Comparison of ENCODE assay signal across 11 cellular contexts in genomic region chr3:56323986-56324420, GRCh38.
DNase-seq lines count a peak whose midpoint lies in the region; ATAC-seq and TF ChIP-seq lines count a peak whose summit lies in the region.
"Had no signal": no experiment of that assay in that cellular context is flagged by ENCODE, and none has a peak within 500 bp of the region (broad histone marks: within the 10 kb centered on the region; RNA-seq: fewer than 3 reads in every experiment).

No MANE protein-coding gene starts in this region.

- H3K27ac ChIP-seq in breast epithelium (no peak overlapping the region), WERI-Rb-1 (no peak overlapping the region), heart right ventricle (no peak overlapping the region), upper lobe of right lung (no peak overlapping the region)
- no peak overlapping the region for H3K27ac ChIP-seq in CD4-positive, alpha-beta memory T cell (ENCODE audit: low read depth, low read length)

- peak; percentile 38 to 92 (median 64) for ATAC-seq in heart right ventricle
- peak; percentile 56 for ATAC-seq in upper lobe of right lung
- ATAC-seq: stimulated activated memory B cell treated with anti-CD40 and anti-IgM and Interleukin-4, amounts not matched to agents 10 μg/mL and 1 μg/mL and 100 μg/mL, for 72 hours had no signal

- CTCF ChIA-PET in MCF 10A (lab: Yijun Ruan, JAX) = interaction anchor here (1.0 to 2.0 kb wide), 2 partner anchors 17 to 171 kb away, joined by 4 to 14 read pairs; no protein-coding TSS in a partner anchor
- CTCF ChIA-PET in CD4-positive, alpha-beta memory T cell (lab: Charles Lee; ENCODE audit: partially characterized antibody) = interaction anchor here (1.2 to 1.3 kb wide), 2 partner anchors 15 to 108 kb away, joined by 3 read pairs; no protein-coding TSS in a partner anchor

- no peak for TF ChIP-seq POLR2A in breast epithelium (IDR thresholded peaks at IDR 0.05)

- H3K9me3 Mint-ChIP-seq in MCF 10A (ENCODE audit: unreplicated experiment) = no peaks in the 10 kb centered on the region
- peaks cover 0 to 2% (median 0%) of the 10 kb centered on the region in 8 donors for H3K9me3 Mint-ChIP-seq in CD4-positive, alpha-beta memory T cell
- H3K9me3 Mint-ChIP-seq: stimulated activated memory B cell treated with anti-CD40 and anti-IgM and Interleukin-4, amounts not matched to agents 10 μg/mL and 1 μg/mL and 100 μg/mL, for 72 hours had no signal

- H3K27me3 Mint-ChIP-seq in MCF 10A (ENCODE audit: insufficient read depth, unreplicated experiment) = peaks cover 18% of the 10 kb centered on the region
- H3K27me3 Mint-ChIP-seq in CD4-positive, alpha-beta memory T cell = peaks cover 0 to 6% of the 10 kb centered on the region in 2 donors

- H3K27ac Mint-ChIP-seq in MCF 10A (ENCODE audit: low read depth, unreplicated experiment) = peak overlapping the region; percentile 50
- no peak overlapping the region for H3K27ac Mint-ChIP-seq in CD4-positive, alpha-beta memory T cell
- H3K27ac Mint-ChIP-seq: stimulated activated memory B cell treated with anti-CD40 and anti-IgM and Interleukin-4, amounts not matched to agents 10 μg/mL and 1 μg/mL and 100 μg/mL, for 72 hours had no signal

- H3K4me1 ChIP-seq in breast epithelium = no peaks in the 10 kb centered on the region
- H3K4me1 ChIP-seq in heart right ventricle = peaks cover 0 to 21% (median 6%) of the 10 kb centered on the region in 9 donors
- H3K4me1 ChIP-seq in upper lobe of right lung = no peaks in the 10 kb centered on the region
- H3K4me1 ChIP-seq in CD4-positive, alpha-beta memory T cell (ENCODE audit: insufficient read depth, low read length) = no peaks in the 10 kb centered on the region

- H3K4me3 Mint-ChIP-seq in MCF 10A (ENCODE audit: unreplicated experiment) = no peak overlapping the region
- no peak overlapping the region for H3K4me3 Mint-ChIP-seq in CD4-positive, alpha-beta memory T cell
- H3K4me3 Mint-ChIP-seq: stimulated activated memory B cell treated with anti-CD40 and anti-IgM and Interleukin-4, amounts not matched to agents 10 μg/mL and 1 μg/mL and 100 μg/mL, for 72 hours had no signal

- H3K36me3 ChIP-seq in breast epithelium (no peaks in the 10 kb centered on the region), WERI-Rb-1 (no peaks in the 10 kb centered on the region), heart right ventricle (no peaks in the 10 kb centered on the region), upper lobe of right lung (no peaks in the 10 kb centered on the region)
- H3K36me3 ChIP-seq in CD4-positive, alpha-beta memory T cell (ENCODE audit: insufficient read depth, low read length) = no peaks in the 10 kb centered on the region

- H3K4me3 ChIP-seq in breast epithelium (no peak overlapping the region), WERI-Rb-1 (ENCODE audit: low read depth, low read length) (no peak overlapping the region), heart right ventricle (no peak overlapping the region), upper lobe of right lung (no peak overlapping the region)
- H3K4me3 ChIP-seq in CD4-positive, alpha-beta memory T cell (ENCODE audit: low read length in 2 of 2) = no peak overlapping the region

- H3K36me3 Mint-ChIP-seq in MCF 10A (ENCODE audit: insufficient read depth, unreplicated experiment) = no peaks in the 10 kb centered on the region
- no peaks in the 10 kb centered on the region for H3K36me3 Mint-ChIP-seq in CD4-positive, alpha-beta memory T cell
- H3K36me3 Mint-ChIP-seq: stimulated activated memory B cell treated with anti-CD40 and anti-IgM and Interleukin-4, amounts not matched to agents 10 μg/mL and 1 μg/mL and 100 μg/mL, for 72 hours had no signal

- no TSS peak for BruUV-seq in MCF 10A (replicated peaks; lab: Mats Ljungman, UMichigan)

- POLR2A ChIA-PET in MCF 10A (lab: Yijun Ruan, JAX) = interaction anchor here (0.5 to 1.3 kb wide), 2 partner anchors 9 to 1653 kb away, joined by 3 to 4 read pairs; no protein-coding TSS in a partner anchor
- POLR2A ChIA-PET in CD4-positive, alpha-beta memory T cell (lab: Charles Lee; ENCODE audit: partially characterized antibody) = no interaction called here

- intact Hi-C loops in MCF 10A (cut with micrococcal nuclease) = no loop called here
- intact Hi-C loops in breast epithelium (cut with DNase I; ENCODE audit: low total_unique reads) = no loop called here
- intact Hi-C loops in heart right ventricle (cut with DNase I) = no loop called here
- intact Hi-C loops in upper lobe of right lung (cut with DNase I) = no loop called here
- intact Hi-C loops in CD4-positive, alpha-beta memory T cell (cut with micrococcal nuclease) = no loop called here

- H3K27me3 ChIP-seq in breast epithelium = no peaks in the 10 kb centered on the region
- no peaks in the 10 kb centered on the region for H3K27me3 ChIP-seq in WERI-Rb-1 (ENCODE audit: insufficient read depth, low read depth, severe bottlenecking)
- H3K27me3 ChIP-seq in heart right ventricle = no peaks in the 10 kb centered on the region
- H3K27me3 ChIP-seq in upper lobe of right lung = no peaks in the 10 kb centered on the region
- no peaks in the 10 kb centered on the region for H3K27me3 ChIP-seq in CD4-positive, alpha-beta memory T cell (ENCODE audit: insufficient read depth, low read length)

- DNase-seq in MCF 10A (ENCODE audit: unreplicated experiment) = peak; percentile 76
- no peak for DNase-seq in breast epithelium (ENCODE audit: low spot score in 2 of 2)
- DNase-seq in WERI-Rb-1 = peak; percentile 23
- DNase-seq in heart right ventricle = no peak
- DNase-seq in upper lobe of right lung = no peak
- no peak for DNase-seq in T-helper 9 cell
- no peak for DNase-seq in cerebellar cortex (ENCODE audit: low spot score)
- DNase-seq in CD4-positive, alpha-beta memory T cell = no peak
- DNase-seq: activated gamma-delta T cell treated with Interleukin-2 at 50 U/mL for 16 hours, NCI-H1105 treated with DMSO at 0.1 percent for 48 hours had no signal

- peaks cover 12% of the 10 kb centered on the region for H3K4me1 Mint-ChIP-seq in MCF 10A (ENCODE audit: insufficient read depth, unreplicated experiment)
- H3K4me1 Mint-ChIP-seq in CD4-positive, alpha-beta memory T cell = no peaks in the 10 kb centered on the region

- TF ChIP-seq CTCF in MCF 10A (IDR thresholded peaks at IDR 0.05; ENCODE audit: unreplicated experiment) = no peak
- no peak for TF ChIP-seq CTCF in breast epithelium (IDR thresholded peaks at IDR 0.05)
- TF ChIP-seq CTCF in WERI-Rb-1 (IDR thresholded peaks at IDR 0.05; ENCODE audit: low read depth, low read length) = no peak
- no peak for TF ChIP-seq CTCF in heart right ventricle (IDR thresholded peaks at IDR 0.05)
- TF ChIP-seq CTCF in upper lobe of right lung (IDR thresholded peaks at IDR 0.05) = no peak

- 29 to 46% methylated on average over 2 of the region's 2 CpGs for WGBS in heart right ventricle, 2 donors

- H3K9me3 ChIP-seq in breast epithelium = no peaks in the 10 kb centered on the region
- no peaks in the 10 kb centered on the region for H3K9me3 ChIP-seq in WERI-Rb-1 (ENCODE audit: severe bottlenecking)
- H3K9me3 ChIP-seq in heart right ventricle = no peaks in the 10 kb centered on the region
- H3K9me3 ChIP-seq in upper lobe of right lung = no peaks in the 10 kb centered on the region
- no peaks in the 10 kb centered on the region for H3K9me3 ChIP-seq in CD4-positive, alpha-beta memory T cell (ENCODE audit: control insufficient read depth in 1 of 2, low read length in 2 of 2)

Comparison
In these comparisons a context has a peak if more than half of its experiments do, and no peak if none do; other contexts are left out.
1. DNase-seq: peak in MCF 10A (single experiment) and WERI-Rb-1 (single experiment); none in breast epithelium (0 of 2), heart right ventricle (0 of 2), upper lobe of right lung (single experiment), T-helper 9 cell (single experiment), cerebellar cortex (single experiment) and CD4-positive, alpha-beta memory T cell (0 of 5).